Comparison of ENCODE assay signal across 26 cellular contexts in genomic region chr10:27251554-27251953, GRCh38.
"Had no signal": no experiment of that assay in that cellular context is flagged by ENCODE, and none has a peak within 500 bp of the region (broad histone marks: within the 10 kb centered on the region; RNA-seq: fewer than 3 reads in every experiment).

No MANE protein-coding gene starts in this region.

- H3K27ac Mint-ChIP-seq: nephron had no signal

- H3K27me3 ChIP-seq: gastrocnemius medialis had no signal

- H3K9me3 Mint-ChIP-seq: activated CD4-positive, alpha-beta T cell treated with anti-CD3 and anti-CD28 coated beads, Interleukin-2, amount 10 ng/mL, durations not matched to agents 24 days and 14 days; activated CD8-positive, alpha-beta T cell treated with anti-CD3 and anti-CD28 coated beads for 36 hours; activated naive CD4-positive, alpha-beta T cell treated with anti-CD3 and anti-CD28 coated beads, Interleukin-2, amount 10 ng/mL, durations not matched to agents 7 days and 5 days; activated T-cell treated with anti-CD3 and anti-CD28 coated beads, Interleukin-2, amount 50 U/mL, for 72 hours; effector memory CD8-positive, alpha-beta T cell; nephron; T-helper 1 cell treated with Interleukin-12 subunit alpha and Interleukin-12 subunit beta and Interleukin-4 antibody, amounts not matched to agents 30 μg/mL and 1 μg/mL, for 36 hours had no signal

- H3K4me1 ChIP-seq: tibial nerve had no signal

- H3K36me3 ChIP-seq: gastrocnemius medialis, left ventricle myocardium inferior, stomach, tibial nerve, WERI-Rb-1 had no signal

- H3K9me3 ChIP-seq: gastrocnemius medialis, left ventricle myocardium inferior, stomach, tibial nerve had no signal

- H3K27ac ChIP-seq: WERI-Rb-1 had no signal

- H3K27me3 Mint-ChIP-seq: activated CD8-positive, alpha-beta T cell treated with anti-CD3 and anti-CD28 coated beads for 36 hours; effector memory CD8-positive, alpha-beta T cell; stimulated activated naive B cell treated with anti-CD40 and anti-IgM and Interleukin-4, amounts not matched to agents 10 μg/mL and 1 μg/mL and 100 μg/mL, for 72 hours had no signal

- H3K4me1 Mint-ChIP-seq: nephron had no signal

- DNase-seq: activated CD4-positive, alpha-beta T cell treated with anti-CD3 and anti-CD28 coated beads, Interleukin-2, amount 10 ng/mL, durations not matched to agents 24 days and 14 days; activated CD4-positive, CD25-positive, alpha-beta regulatory T cell treated with anti-CD3 and anti-CD28 coated beads, Interleukin-2, amount 50 U/mL, for 72 hours; activated CD8-positive, alpha-beta T cell treated with anti-CD3 and anti-CD28 coated beads for 36 hours; activated effector memory CD4-positive, alpha-beta T cell treated with anti-CD3 and anti-CD28 coated beads, Interleukin-2, amount 50 U/mL, for 16 hours; activated naive CD4-positive, alpha-beta T cell treated with anti-CD3 and anti-CD28 coated beads, Interleukin-2, amount 10 ng/mL, durations not matched to agents 7 days and 5 days; activated T-cell treated with anti-CD3 and anti-CD28 coated beads, Interleukin-2, amount 50 U/mL, for 72 hours; amniotic stem cell; cortex of kidney; effector memory CD8-positive, alpha-beta T cell; erythroblast; gastrocnemius medialis; glutamatergic neuron; islet precursor cell; left ventricle myocardium inferior; midbrain; posterior cingulate gyrus; right cardiac atrium; stimulated activated CD4-positive, alpha-beta T cell treated with anti-CD3 and anti-CD28 coated beads, Interleukin-15, amount 100 ng/mL, for 24 hours; stimulated activated CD4-positive, alpha-beta T cell treated with anti-CD3 and anti-CD28 coated beads, Interleukin-2, amount 100 ng/mL, for 24 hours; stimulated activated naive B cell treated with anti-CD40 and anti-IgM and Interleukin-4, amounts not matched to agents 10 μg/mL and 1 μg/mL and 100 μg/mL, for 72 hours; stomach; T1000; WERI-Rb-1 had no signal

- H3K36me3 Mint-ChIP-seq: activated naive CD4-positive, alpha-beta T cell treated with anti-CD3 and anti-CD28 coated beads, Interleukin-2, amount 10 ng/mL, durations not matched to agents 7 days and 5 days had no signal
